ENCODE assay signal across 1 cellular context in the genomic region with DNA sequence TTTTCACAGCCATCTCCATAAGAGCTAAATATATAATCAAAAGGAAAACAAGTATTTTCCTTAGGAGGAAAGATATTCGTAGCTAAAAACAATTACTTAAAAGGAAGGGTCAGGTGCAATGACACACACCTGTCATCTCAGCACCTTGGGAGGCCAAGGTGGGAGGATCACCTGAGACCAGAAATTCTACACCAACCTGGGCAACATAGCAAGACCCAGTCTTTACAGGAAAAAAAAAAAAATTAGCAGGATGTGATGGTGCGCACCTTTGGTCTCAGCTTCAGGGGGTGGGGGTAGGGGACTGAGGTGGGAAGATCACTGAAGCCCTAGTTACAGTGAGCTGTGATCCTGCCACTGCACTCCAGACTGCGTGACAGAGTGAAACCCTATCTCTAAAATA.
TF ChIP-seq lines count a peak whose summit lies in the region.

No MANE protein-coding gene starts in this region.

TF ChIP-seq in HepG2, 621 proteins besides CTCF, POLR2A, EP300 and RAD21 (continued from another document):
- TF ChIP-seq ATF6 (CRISPR knock-in tag; conservative IDR thresholded peaks at IDR 0.05) (no peak), MYNN (CRISPR knock-in tag; IDR thresholded peaks at IDR 0.05; ENCODE audit: low read depth) (no peak), MTF2 (CRISPR knock-in tag; IDR thresholded peaks at IDR 0.05; ENCODE audit: borderline replicate concordance) (no peak), ZKSCAN5 (CRISPR knock-in tag; IDR thresholded peaks at IDR 0.05) (no peak), ZNF563 (CRISPR knock-in tag; IDR thresholded peaks at IDR 0.05) (no peak)
- TF ChIP-seq, protein P1, sequence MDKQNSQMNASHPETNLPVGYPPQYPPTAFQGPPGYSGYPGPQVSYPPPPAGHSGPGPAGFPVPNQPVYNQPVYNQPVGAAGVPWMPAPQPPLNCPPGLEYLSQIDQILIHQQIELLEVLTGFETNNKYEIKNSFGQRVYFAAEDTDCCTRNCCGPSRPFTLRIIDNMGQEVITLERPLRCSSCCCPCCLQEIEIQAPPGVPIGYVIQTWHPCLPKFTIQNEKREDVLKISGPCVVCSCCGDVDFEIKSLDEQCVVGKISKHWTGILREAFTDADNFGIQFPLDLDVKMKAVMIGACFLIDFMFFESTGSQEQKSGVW (CRISPR knock-in tag; IDR thresholded peaks at IDR 0.05; ENCODE audit: borderline replicate concordance): no peak
